8 cellular contexts compared by ENCODE assay signal in the genomic region with DNA sequence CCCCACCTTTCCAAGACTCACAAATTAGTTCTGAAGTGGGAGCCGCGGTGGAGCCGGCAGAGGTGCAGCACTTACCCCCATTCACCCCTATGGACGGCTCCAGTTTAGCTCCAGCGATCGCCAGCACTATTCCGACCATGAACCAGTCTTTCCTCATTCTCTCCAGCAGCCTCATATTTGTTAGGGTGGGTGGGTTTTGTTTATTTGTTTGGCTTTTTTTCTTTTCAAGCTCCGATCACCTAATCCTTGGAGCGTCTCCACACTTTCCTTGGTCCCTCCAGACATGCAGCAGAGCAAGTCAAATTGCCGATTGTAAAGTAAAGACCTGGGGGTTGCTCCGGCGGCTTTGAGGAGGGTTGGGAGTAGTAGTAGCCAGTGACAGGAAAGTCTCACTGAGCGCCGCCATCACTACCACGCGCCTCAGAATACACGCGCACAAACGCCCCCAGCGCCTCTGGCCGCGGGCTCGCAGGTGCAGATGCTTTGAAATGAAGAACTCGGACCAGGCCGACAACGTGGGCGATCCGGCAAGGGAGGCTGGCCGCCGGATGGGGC. TPM values are rescaled to one million over a fixed set of nuclear protein-coding genes. Genes with fewer than 3 reads are reported as not detected.
DNase-seq lines count a peak whose midpoint lies in the region; ATAC-seq and TF ChIP-seq lines count a peak whose summit lies in the region.

Gene SLC10A7 (minus strand): TSS at position 398 of the 555 bp plus-strand sequence. CDS start 223 bp downstream, at position 175.

- H3K9ac ChIP-seq in endocrine pancreas (ENCODE audit: control insufficient read depth, insufficient read depth, low read length) (peak within 1 kb of the TSS; percentile 74), mesenchymal stem cell (ENCODE audit: low read length) (peak within 1 kb of the TSS; percentile 94)

- H3K4me1 ChIP-seq in endocrine pancreas (ENCODE audit: control insufficient read depth, insufficient read depth, low read length) = peaks cover 15% of the 10 kb centered on the region
- H3K4me1 ChIP-seq in mesenchymal stem cell (ENCODE audit: control insufficient read depth, insufficient read depth, low read depth, low read length) = peaks cover 5% of the 10 kb centered on the region

- peak; percentile 79 for ATAC-seq in CD4-positive, alpha-beta T cell (ENCODE audit: poor library complexity)
- ATAC-seq in GM19351 (IDR thresholded peaks at IDR 0.05; ENCODE audit: unreplicated experiment) (peak; percentile 78), HG03460 (IDR thresholded peaks at IDR 0.05; ENCODE audit: unreplicated experiment) (peak; percentile 80)

- no peaks in the 10 kb centered on the region for H3K36me3 ChIP-seq in endocrine pancreas (ENCODE audit: control insufficient read depth, insufficient read depth, low read length)
- no peaks in the 10 kb centered on the region for H3K36me3 ChIP-seq in mesenchymal stem cell (ENCODE audit: control insufficient read depth in 1 of 2, insufficient read depth in 2 of 2, low read depth in 1 of 2, low read length in 2 of 2)

- H2BK15ac ChIP-seq in mesenchymal stem cell (ENCODE audit: low read depth, poor library complexity, severe bottlenecking) = peak within 1 kb of the TSS; percentile 89

- peak within 1 kb of the TSS; percentile 87 for H4K91ac ChIP-seq in mesenchymal stem cell (ENCODE audit: low read length)

- peaks cover 30% of the 10 kb centered on the region for H3K4me1 Mint-ChIP-seq in CD4-positive, alpha-beta T cell (ENCODE audit: low read depth)

- no peak within 1 kb of the TSS for H3K27ac Mint-ChIP-seq in CD4-positive, alpha-beta T cell

- H3K4me3 ChIP-seq in endocrine pancreas (ENCODE audit: control insufficient read depth, insufficient read depth, low read length) (peak within 1 kb of the TSS; percentile 95), mesenchymal stem cell (ENCODE audit: insufficient read depth in 1 of 2, low read depth in 1 of 2, low read length in 2 of 2) (peak within 1 kb of the TSS; percentile 92 to 96)

- peak within 1 kb of the TSS; percentile 100 for H2AFZ ChIP-seq in mesenchymal stem cell (ENCODE audit: low read depth, low read length)

- intact Hi-C loops in CD4-positive, alpha-beta T cell (cut with DNase I, micrococcal nuclease) = loop anchor here in 1 of 2 experiments (5.0 to 10.0 kb wide), 2 partner anchors 423 to 904 kb away; partner anchors contain the start of genes MMAA and TTC29

- POLR2A ChIA-PET in CD4-positive, alpha-beta T cell (lab: Charles Lee) = interaction anchor here (0.6 to 1.3 kb wide), 2 partner anchors 61 to 1922 kb away, joined by 3 read pairs; no protein-coding TSS in a partner anchor

- peak within 1 kb of the TSS; percentile 50 to 98 for H2BK12ac ChIP-seq in mesenchymal stem cell (ENCODE audit: low read length in 2 of 2)

- no peaks in the 10 kb centered on the region for H3K9me3 Mint-ChIP-seq in CD4-positive, alpha-beta T cell

- peak; percentile 31 to 75 (median 57) for DNase-seq in CD4-positive, alpha-beta T cell
- peak; percentile 82 for DNase-seq in NCI-H82 (lab: John Stamatoyannopoulos, UW)
- peak; percentile 16 to 52 for DNase-seq in activated CD8-positive, alpha-beta memory T cell treated with anti-CD3 and anti-CD28 coated beads for 1 hour (ENCODE audit: extremely low read depth in 1 of 2, low read depth in 1 of 2)
- DNase-seq in mesenchymal stem cell = peak; percentile 87
- DNase-seq in stimulated activated CD8-positive, alpha-beta memory T cell treated with anti-CD3 and anti-CD28 coated beads, Interleukin-15, amount 100 ng/mL, for 1 hour (ENCODE audit: low read depth) = peak; percentile 53

- 0% methylated on average over 23 of the region's 30 CpGs for WGBS in mesenchymal stem cell

- peak within 1 kb of the TSS in 1 of 2 experiments; percentile 85 for H3K14ac ChIP-seq in mesenchymal stem cell (ENCODE audit: low read length in 2 of 2)

- H3K9me3 ChIP-seq in CD4-positive, alpha-beta T cell (ENCODE audit: control insufficient read depth, low read length) = no peaks in the 10 kb centered on the region
- H3K9me3 ChIP-seq in endocrine pancreas (ENCODE audit: control insufficient read depth, low read length) = no peaks in the 10 kb centered on the region
- H3K9me3 ChIP-seq in mesenchymal stem cell (ENCODE audit: control insufficient read depth, low read length) = no peaks in the 10 kb centered on the region

- no peaks in the 10 kb centered on the region for H3K27me3 Mint-ChIP-seq in CD4-positive, alpha-beta T cell

- H2BK120ac ChIP-seq in mesenchymal stem cell (ENCODE audit: low read depth, low read length) = peak within 1 kb of the TSS; percentile 68

- H3K79me1 ChIP-seq in mesenchymal stem cell (replicated peaks; ENCODE audit: low read length, poor library complexity, severe bottlenecking) = peaks cover 17% of the 10 kb centered on the region

- TF ChIP-seq CTCF in CD4-positive, alpha-beta T cell (IDR thresholded peaks at IDR 0.05) = no peak

- H3K27ac ChIP-seq in CD4-positive, alpha-beta T cell (ENCODE audit: low read depth, low read length) = peak within 1 kb of the TSS; percentile 62
- H3K27ac ChIP-seq in mesenchymal stem cell (ENCODE audit: low read length, poor library complexity, severe bottlenecking) = peak within 1 kb of the TSS; percentile 56

- CTCF ChIA-PET in CD4-positive, alpha-beta T cell (lab: Charles Lee) = no interaction called here

- no peak within 1 kb of the TSS for H3K4me3 Mint-ChIP-seq in CD4-positive, alpha-beta T cell

- peak within 1 kb of the TSS; percentile 97 for H4K8ac ChIP-seq in mesenchymal stem cell (ENCODE audit: low read length)

- peak within 1 kb of the TSS; percentile 99 for H3K4me2 ChIP-seq in mesenchymal stem cell (ENCODE audit: low read length, poor library complexity, severe bottlenecking)

- no peaks in the 10 kb centered on the region for H3K27me3 ChIP-seq in CD4-positive, alpha-beta T cell (ENCODE audit: control insufficient read depth, insufficient read depth, low read length)
- no peaks in the 10 kb centered on the region for H3K27me3 ChIP-seq in endocrine pancreas (ENCODE audit: control insufficient read depth, insufficient read depth, low read length)
- H3K27me3 ChIP-seq in mesenchymal stem cell (ENCODE audit: control insufficient read depth in 1 of 2, insufficient read depth in 1 of 2, low read length in 2 of 2) = no peaks in the 10 kb centered on the region

- peak within 1 kb of the TSS in 1 of 2 experiments; percentile 72 for H3K4ac ChIP-seq in mesenchymal stem cell (ENCODE audit: low read depth in 1 of 2, low read length in 2 of 2)

- H2AK5ac ChIP-seq in mesenchymal stem cell (ENCODE audit: low read length, severe bottlenecking) = no peak within 1 kb of the TSS

- peak within 1 kb of the TSS; percentile 87 to 96 for H3K18ac ChIP-seq in mesenchymal stem cell (ENCODE audit: low read depth in 1 of 2, low read length in 2 of 2)

- H3K36me3 Mint-ChIP-seq in CD4-positive, alpha-beta T cell (ENCODE audit: low read depth) = peaks cover 4% of the 10 kb centered on the region

- peak within 1 kb of the TSS in 1 of 2 experiments; percentile 66 for H3K23ac ChIP-seq in mesenchymal stem cell (ENCODE audit: low read length in 2 of 2)

- peak within 1 kb of the TSS; percentile 31 for H2BK5ac ChIP-seq in mesenchymal stem cell (ENCODE audit: low read depth, low read length, poor library complexity, severe bottlenecking)

RNA-seq across cellular contexts. Expression of gene SLC10A7, which starts in this region (rescaled TPM):
- total RNA-seq in CD4-positive, alpha-beta T cell = 1 to 10 TPM; 8.7 to 9.9 TPM
- polyA plus RNA-seq in mesenchymal stem cell (2013, experiment 1 of 2) = 8.9 TPM
- 9.1 TPM for polyA plus RNA-seq in mesenchymal stem cell (2013, experiment 2 of 2)

Comparison
In these comparisons a context has a peak if more than half of its experiments do, and no peak if none do; other contexts are left out.
1. Peak in every context shown above with its lines: DNase-seq, ATAC-seq, H3K4me3 ChIP-seq and H3K27ac ChIP-seq.
2. DNase-seq: peak in every context shown above with its lines; median percentile 87 in mesenchymal stem cell; 82 in NCI-H82; 57 in CD4-positive, alpha-beta T cell; 53 in stimulated activated CD8-positive, alpha-beta memory T cell treated with anti-CD3 and anti-CD28 coated beads, Interleukin-15, amount 100 ng/mL, for 1 hour; 34 in activated CD8-positive, alpha-beta memory T cell treated with anti-CD3 and anti-CD28 coated beads for 1 hour.